In genomic region chr5:32312194-32312681, GRCh38 we compare ENCODE assay signal across 7 cellular contexts. TPM values are rescaled to one million over a fixed set of nuclear protein-coding genes. Genes with fewer than 3 reads are reported as not detected.
A peak's percentile ranks its signal among the peaks of the same experiment; 100 is the strongest.
DNase-seq lines count a peak whose midpoint lies in the region; ATAC-seq and TF ChIP-seq lines count a peak whose summit lies in the region.

No MANE protein-coding gene starts in this region.

- peak; percentile 50 for DNase-seq in NCI-H1694 treated with DMSO at 0.1 percent for 48 hours (lab: John Stamatoyannopoulos, UW)
- peak; percentile 59 for DNase-seq in activated CD4-positive, alpha-beta T cell treated with anti-CD3 and anti-CD28 coated beads for 48 hours
- peak; percentile 24 for DNase-seq in effector CD4-positive, alpha-beta T cell
- peak; percentile 66 for DNase-seq in lung (ENCODE audit: low spot score)
- peak; percentile 8 for DNase-seq in stimulated activated CD8-positive, alpha-beta memory T cell treated with anti-CD3 and anti-CD28 coated beads, Interleukin-15, amount 100 ng/mL, for 1 hour (ENCODE audit: low read depth)

- H3K4me1 ChIP-seq in lung (ENCODE audit: control insufficient read depth in 2 of 2, insufficient read depth in 2 of 2, low read length in 2 of 2) = peaks cover 7 to 20% of the 10 kb centered on the region in 2 donors

- peak overlapping the region; percentile 89 for H3K4me3 ChIP-seq in lung

- no peaks in the 10 kb centered on the region for H3K36me3 ChIP-seq in lung (ENCODE audit: control insufficient read depth in 2 of 2, insufficient read depth in 2 of 2, low read length in 2 of 2)

- peak; percentile 12 for ATAC-seq in GM18499 (IDR thresholded peaks at IDR 0.05; ENCODE audit: insufficient read depth, unreplicated experiment)
- ATAC-seq in HG02678 (IDR thresholded peaks at IDR 0.05; ENCODE audit: unreplicated experiment) = peak; percentile 24
- peak; percentile 9 for ATAC-seq in lung (ENCODE audit: insufficient read depth, low FRiP score)

- WGBS in lung, 2 donors = 0 to 1% methylated on average over 40 to 46 of the region's 46 CpGs

- H3K27ac ChIP-seq in lung (ENCODE audit: low read depth in 1 of 2, low read length in 1 of 2) = peak overlapping the region; percentile 98 to 99

- H3K27me3 ChIP-seq in lung (ENCODE audit: control insufficient read depth, insufficient read depth) = no peaks in the 10 kb centered on the region

- TF ChIP-seq CTCF in lung (IDR thresholded peaks at IDR 0.05; ENCODE audit: control extremely low read depth, extremely low read depth) = no peak

- no peaks in the 10 kb centered on the region for H3K9me3 ChIP-seq in lung (ENCODE audit: control insufficient read depth in 2 of 2, insufficient read depth in 1 of 2, low read length in 1 of 2)

RNA-seq across cellular contexts. Expression of gene MTMR12, which starts 0.5 kb away (rescaled TPM):
- total RNA-seq in lung = 10 to 100 TPM; 34.2 to 43.3 TPM
- polyA plus RNA-seq in lung = 10 to 100 TPM in 1 of 2 donors, 1 to 10 TPM in 1; 7.8 to 13.5 TPM

Comparison
In these comparisons a context has a peak if more than half of its experiments do, and no peak if none do; other contexts are left out.
1. Peak in every context shown above with its lines: DNase-seq, ATAC-seq, H3K4me3 ChIP-seq and H3K27ac ChIP-seq.
2. DNase-seq: peak in every context shown above with its lines; median percentile 66 in lung; 59 in activated CD4-positive, alpha-beta T cell treated with anti-CD3 and anti-CD28 coated beads for 48 hours; 50 in NCI-H1694 treated with DMSO at 0.1 percent for 48 hours; 24 in effector CD4-positive, alpha-beta T cell; 8 in stimulated activated CD8-positive, alpha-beta memory T cell treated with anti-CD3 and anti-CD28 coated beads, Interleukin-15, amount 100 ng/mL, for 1 hour.